ENCODE assay signal across 25 cellular contexts in the genomic region with DNA sequence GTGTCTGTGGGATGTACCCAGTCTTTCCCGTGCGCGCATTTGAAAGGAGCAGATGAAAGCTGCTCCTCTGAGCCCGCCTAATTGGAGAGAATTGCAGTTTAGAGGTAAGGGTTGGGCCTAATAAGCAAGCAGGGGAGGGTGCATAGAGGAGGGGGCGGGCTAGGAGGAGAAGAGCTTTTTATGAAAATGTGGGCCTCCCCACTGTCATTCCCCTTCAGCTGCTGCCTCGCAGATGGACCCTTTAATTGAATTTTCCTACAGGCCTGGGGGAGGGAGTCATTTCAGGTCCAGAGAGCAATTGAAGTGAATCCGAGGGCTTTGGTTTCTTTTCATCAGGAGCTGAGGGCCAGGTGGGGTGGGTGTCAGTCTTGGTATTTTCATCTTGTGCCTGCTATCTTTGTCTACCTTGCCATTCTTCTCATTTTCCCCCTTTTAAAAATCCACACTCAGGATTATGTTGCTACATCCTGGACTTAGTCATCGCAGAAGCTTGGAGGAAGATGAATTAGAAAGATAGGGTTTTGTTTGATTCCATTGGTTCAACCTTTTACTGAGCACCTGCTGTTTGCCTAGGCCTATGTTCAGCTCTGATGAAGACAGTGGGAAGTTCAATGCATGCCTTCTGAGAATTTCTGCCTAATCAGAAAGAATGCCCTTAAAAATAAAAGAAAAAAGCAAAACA.
DNase-seq lines count a peak whose midpoint lies in the region; ATAC-seq, FAIRE-seq and TF ChIP-seq lines count a peak whose summit lies in the region.
"Had no signal": no experiment of that assay in that cellular context is flagged by ENCODE, and none has a peak within 500 bp of the region (broad histone marks: within the 10 kb centered on the region; RNA-seq: fewer than 3 reads in every experiment).

No MANE protein-coding gene starts in this region.

- H2AK9ac ChIP-seq in IMR-90 (replicated peaks; ENCODE audit: low read depth, low read length, poor library complexity) = peak overlapping the region; percentile 47

- TF ChIP-seq RAD21 in IMR-90 (IDR thresholded peaks at IDR 0.05; ENCODE audit: low read length) = no peak

- H3K4me1 ChIP-seq in IMR-90 (ENCODE audit: control insufficient read depth, insufficient read depth, low read length) = peaks cover 5% of the 10 kb centered on the region
- H3K4me1 ChIP-seq: gastroesophageal sphincter, left lung, SJCRH30 had no signal

- no peak overlapping the region for H3K4ac ChIP-seq in IMR-90 (ENCODE audit: low read depth, low read length)

- H3K4me1 Mint-ChIP-seq in nephron progenitor cell = peaks cover 61% of the 10 kb centered on the region
- H3K4me1 Mint-ChIP-seq: central memory CD8-positive, alpha-beta T cell had no signal

- TF ChIP-seq POLR2A in IMR-90 (IDR thresholded peaks at IDR 0.05; ENCODE audit: low read depth, low read length) = no peak

- no peak overlapping the region for H3K56ac ChIP-seq in IMR-90 (ENCODE audit: extremely low read depth, insufficient read depth, low read length)

- 0 out of 2 replicates have a peak, but pooled peaks cover 3% of the 10 kb centered on the region for H3K9me1 ChIP-seq in IMR-90 (ENCODE audit: insufficient read depth, low read length)

- no peak for ATAC-seq in IMR-90 (ENCODE audit: low read depth)
- no peak for ATAC-seq in HG03196 (IDR thresholded peaks at IDR 0.05; ENCODE audit: unreplicated experiment)
- no peak for ATAC-seq in GM18498 (IDR thresholded peaks at IDR 0.05; ENCODE audit: unreplicated experiment)
- ATAC-seq: CD8-positive, alpha-beta T cell; gastroesophageal sphincter; left lung had no signal

- no peaks in the 10 kb centered on the region for H3K36me3 Mint-ChIP-seq in nephron progenitor cell (ENCODE audit: low read depth)
- H3K36me3 Mint-ChIP-seq: activated naive CD4-positive, alpha-beta T cell treated with anti-CD3 and anti-CD28 coated beads, Interleukin-2, amount 10 ng/mL, durations not matched to agents 7 days and 5 days; CD8-positive, alpha-beta T cell had no signal

- no peak overlapping the region for H3K14ac ChIP-seq in IMR-90 (replicated peaks; ENCODE audit: low read depth, low read length)

- H3K36me3 ChIP-seq in IMR-90 (ENCODE audit: control insufficient read depth, insufficient read depth, low read length) = no peaks in the 10 kb centered on the region
- no peaks in the 10 kb centered on the region for H3K36me3 ChIP-seq in bronchial epithelial cell (ENCODE audit: control insufficient read depth, insufficient read depth, low read length)
- no peaks in the 10 kb centered on the region for H3K36me3 ChIP-seq in WERI-Rb-1
- H3K36me3 ChIP-seq: gastroesophageal sphincter, left lung, SJCRH30 had no signal

- H3K27ac ChIP-seq in IMR-90 (ENCODE audit: insufficient read depth, low read length) (no peak overlapping the region), WERI-Rb-1 (no peak overlapping the region)
- H3K27ac ChIP-seq: gastroesophageal sphincter, left lung, PC-9, SJCRH30 had no signal

- peaks cover 7% of the 10 kb centered on the region for H3K27me3 Mint-ChIP-seq in nephron progenitor cell (ENCODE audit: low read depth, poor library complexity)
- H3K27me3 Mint-ChIP-seq: activated B cell treated with CpG ODN at 0.5 μM for 24 hours; activated naive CD4-positive, alpha-beta T cell treated with anti-CD3 and anti-CD28 coated beads, Interleukin-2, amount 10 ng/mL, durations not matched to agents 7 days and 5 days; central memory CD8-positive, alpha-beta T cell had no signal

- H4K8ac ChIP-seq in IMR-90 (ENCODE audit: low read depth in 2 of 2, low read length in 2 of 2) = no peak overlapping the region

- no peak overlapping the region for H3K4me2 ChIP-seq in IMR-90 (ENCODE audit: low read depth, low read length)
- H3K4me2 ChIP-seq: PC-9 had no signal

- H3K4me3 Mint-ChIP-seq in nephron progenitor cell = no peak overlapping the region
- H3K4me3 Mint-ChIP-seq: activated B cell treated with CpG ODN at 0.5 μM for 24 hours; activated naive CD4-positive, alpha-beta T cell treated with anti-CD3 and anti-CD28 coated beads, Interleukin-2, amount 10 ng/mL, durations not matched to agents 7 days and 5 days; CD8-positive, alpha-beta T cell; central memory CD8-positive, alpha-beta T cell had no signal

- in situ Hi-C loops in IMR-90 (cut with MboI; ENCODE audit: low sequenced_read_pairs) = no loop called here

- no peak overlapping the region for H3K23ac ChIP-seq in IMR-90 (ENCODE audit: low read depth, low read length)

- peak overlapping the region; percentile 78 for H3K27ac Mint-ChIP-seq in nephron progenitor cell
- H3K27ac Mint-ChIP-seq: activated B cell treated with CpG ODN at 0.5 μM for 24 hours; activated naive CD4-positive, alpha-beta T cell treated with anti-CD3 and anti-CD28 coated beads, Interleukin-2, amount 10 ng/mL, durations not matched to agents 7 days and 5 days; CD8-positive, alpha-beta T cell had no signal

- no peak overlapping the region for H3K9ac ChIP-seq in IMR-90 (ENCODE audit: low read depth, low read length)

- CTCF ChIA-PET in IMR-90 (lab: Yijun Ruan, JAX) = no interaction called here

- intact Hi-C loops in IMR-90 (cut with micrococcal nuclease) = no loop called here

- BruUV-seq in IMR-90 (replicated peaks; lab: Mats Ljungman, UMichigan) = no TSS peak

- H2AK5ac ChIP-seq in IMR-90 (ENCODE audit: low read depth, low read length) = peak overlapping the region; percentile 2; the same call in 1 of the 2 replicates

- H2BK20ac ChIP-seq in IMR-90 (ENCODE audit: low read depth, low read length) = no peak overlapping the region

- no peak overlapping the region for H2AFZ ChIP-seq in IMR-90 (replicated peaks; ENCODE audit: low read length, poor library complexity)
- H2AFZ ChIP-seq: PC-9 had no signal

- H4K91ac ChIP-seq in IMR-90 (ENCODE audit: insufficient read depth, low read depth, low read length) = no peak overlapping the region

- no peaks in the 10 kb centered on the region for H3K9me3 Mint-ChIP-seq in nephron progenitor cell
- H3K9me3 Mint-ChIP-seq: activated B cell treated with CpG ODN at 0.5 μM for 24 hours; activated naive CD4-positive, alpha-beta T cell treated with anti-CD3 and anti-CD28 coated beads, Interleukin-2, amount 10 ng/mL, durations not matched to agents 7 days and 5 days; CD8-positive, alpha-beta T cell; central memory CD8-positive, alpha-beta T cell had no signal

- POLR2A ChIA-PET in IMR-90 (lab: Charles Lee; ENCODE audit: unreplicated experiment) = no interaction called here

- no peak overlapping the region for H2BK15ac ChIP-seq in IMR-90 (ENCODE audit: low read depth, low read length)

- no peak overlapping the region for H3K18ac ChIP-seq in IMR-90 (ENCODE audit: low read depth, low read length)

- no peak for TF ChIP-seq CTCF in IMR-90 (conservative IDR thresholded peaks at IDR 0.05; ENCODE audit: low read depth, low read length)
- TF ChIP-seq CTCF in bronchial epithelial cell (IDR thresholded peaks at IDR 0.05; ENCODE audit: insufficient read depth, low read length, severe bottlenecking) = no peak
- no peak for TF ChIP-seq CTCF in nephron progenitor cell (IDR thresholded peaks at IDR 0.05)
- no peak for TF ChIP-seq CTCF in WERI-Rb-1 (IDR thresholded peaks at IDR 0.05; ENCODE audit: low read depth, low read length)

- DNase-seq in ELR (ENCODE audit: low read depth) = peak; percentile 31
- DNase-seq in IMR-90 = peak; percentile 31
- DNase-seq in bronchial epithelial cell (ENCODE audit: low read depth) = peak; percentile 23
- DNase-seq in nephron progenitor cell = no peak
- DNase-seq in WERI-Rb-1 = no peak
- DNase-seq in COLO668 (lab: John Stamatoyannopoulos, UW; ENCODE audit: unreplicated experiment) = no peak
- DNase-seq: activated B cell treated with CpG ODN at 0.5 μM for 24 hours; activated naive CD4-positive, alpha-beta T cell treated with anti-CD3 and anti-CD28 coated beads, Interleukin-2, amount 10 ng/mL, durations not matched to agents 7 days and 5 days; activated T-cell treated with anti-CD3 and anti-CD28 coated beads, Interleukin-2, amount 50 U/mL, for 48 hours; anterior cingulate cortex; CD8-positive, alpha-beta T cell; DMS53; HCEC 1CT; KG1; NCI-H1105; NCI-H2081; SJCRH30; stimulated activated CD4-positive, alpha-beta T cell treated with anti-CD3 and anti-CD28 coated beads, Interleukin-12 subunit alpha, Interleukin-12 subunit beta, amount 100 ng/mL, for 4 hours had no signal

- no peaks in the 10 kb centered on the region for H3K79me1 ChIP-seq in IMR-90 (ENCODE audit: low read depth in 1 of 2, low read length in 2 of 2)

- WGBS in IMR-90 (ENCODE audit: extremely low coverage in 2 of 2, insufficient read length in 1 of 2), 2 experiments = 100% methylated on average over 3 of the region's 8 CpGs; no CpG with 5 or more reads in 1 of the 2 experiments

- FAIRE-seq in bronchial epithelial cell (lab: Jason Lieb, UNC) = no peak
- FAIRE-seq: GM12892 had no signal

- dilution Hi-C loops in IMR-90 (cut with HindIII; ENCODE audit: low sequenced_read_pairs, unreplicated experiment) = no loop called here

- no peaks in the 10 kb centered on the region for H4K20me1 ChIP-seq in IMR-90 (ENCODE audit: insufficient read depth, low read length)

- no peak overlapping the region for H2BK120ac ChIP-seq in IMR-90 (ENCODE audit: low read depth, low read length)

- 0 out of 2 replicates have a peak, but pooled peaks cover 2% of the 10 kb centered on the region for H3K27me3 ChIP-seq in IMR-90 (ENCODE audit: control insufficient read depth, insufficient read depth, low read length)
- no peaks in the 10 kb centered on the region for H3K27me3 ChIP-seq in bronchial epithelial cell (ENCODE audit: control insufficient read depth, insufficient read depth, low read length)
- no peaks in the 10 kb centered on the region for H3K27me3 ChIP-seq in WERI-Rb-1 (ENCODE audit: insufficient read depth, low read depth, severe bottlenecking)
- H3K27me3 ChIP-seq: gastroesophageal sphincter, left lung, SJCRH30 had no signal

- no peak overlapping the region for H4K5ac ChIP-seq in IMR-90 (ENCODE audit: low read depth, low read length)

- H3K9me3 ChIP-seq in IMR-90 (ENCODE audit: control insufficient read depth, insufficient read depth, low read length) (no peaks in the 10 kb centered on the region; the same call in 1 of the 2 replicates), WERI-Rb-1 (ENCODE audit: severe bottlenecking) (no peaks in the 10 kb centered on the region)
- H3K9me3 ChIP-seq: gastroesophageal sphincter, SJCRH30 had no signal

- no peak overlapping the region for H2BK5ac ChIP-seq in IMR-90 (ENCODE audit: low read depth, low read length, poor library complexity, severe bottlenecking)

- H3K4me3 ChIP-seq in IMR-90 (ENCODE audit: insufficient read depth, low read depth, low read length) (no peak overlapping the region), bronchial epithelial cell (ENCODE audit: low read depth, low read length) (no peak overlapping the region), WERI-Rb-1 (ENCODE audit: low read depth, low read length) (no peak overlapping the region)
- H3K4me3 ChIP-seq: gastroesophageal sphincter, left lung, PC-9, SJCRH30 had no signal

TF ChIP-seq in IMR-90, 13 proteins besides CTCF, POLR2A, EP300 and RAD21 (continues in another document):
- TF ChIP-seq FOS (IDR thresholded peaks at IDR 0.05; ENCODE audit: low read depth, low read length) (0 out of 2 replicates have a peak, but pooled peaks have one; percentile 17), NFE2L2 (IDR thresholded peaks at IDR 0.05; ENCODE audit: low read depth, low read length) (no peak), CEBPB (IDR thresholded peaks at IDR 0.05; ENCODE audit: low read depth, low read length) (peak; percentile 77)

Comparison
In these comparisons a context has a peak if more than half of its experiments do, and no peak if none do; other contexts are left out.
1. DNase-seq: peak in ELR (single experiment), IMR-90 (single experiment) and bronchial epithelial cell (single experiment); none in nephron progenitor cell (single experiment), WERI-Rb-1 (single experiment) and COLO668 (single experiment).